Comparison of ENCODE assay signal across 18 cellular contexts in genomic region chr2:38791747-38792146, GRCh38. TPM values are rescaled to one million over a fixed set of nuclear protein-coding genes. Genes with fewer than 3 reads are reported as not detected.
DNase-seq lines count a peak whose midpoint lies in the region; ATAC-seq, FAIRE-seq and TF ChIP-seq lines count a peak whose summit lies in the region.
"Had no signal": no experiment of that assay in that cellular context is flagged by ENCODE, and none has a peak within 500 bp of the region (broad histone marks: within the 10 kb centered on the region; RNA-seq: fewer than 3 reads in every experiment).

No MANE protein-coding gene starts in this region.

- WGBS in K562 (ENCODE audit: insufficient coverage, low coverage, missing lambda C conversion rate): no CpG with 5 or more reads among the region's 1 CpG

- BruUV-seq in K562 (replicated peaks; lab: Mats Ljungman, UMichigan): no TSS peak

- no peak overlapping the region for H3K4me3 ChIP-seq in OCI-LY3 (ENCODE audit: low read length)
- H3K4me3 ChIP-seq in K562: no peak overlapping the region
- H3K4me3 ChIP-seq in CD8-positive, alpha-beta T cell (ENCODE audit: low read depth, low read length): no peak overlapping the region
- H3K4me3 ChIP-seq: GM23248 had no signal

- no peaks in the 10 kb centered on the region for H3K4me1 Mint-ChIP-seq in CD8-positive, alpha-beta T cell (ENCODE audit: low read depth)
- H3K4me1 Mint-ChIP-seq in activated T-helper 1 cell treated with anti-CD3 and anti-CD28 coated beads, Interleukin-12 subunit alpha, Interleukin-12 subunit beta, Interleukin-2, Interleukin-4 antibody, amounts not matched to agents 30 ng/mL and 10 ng/mL and 1 ng/mL, durations not matched to agents 14 hours and 24 hours and 36 hours (ENCODE audit: low read depth): no peaks in the 10 kb centered on the region
- H3K4me1 Mint-ChIP-seq: IgD-negative memory B cell had no signal

- intact Hi-C loops in K562 (cut with micrococcal nuclease): no loop called here
- intact Hi-C loops in CD8-positive, alpha-beta T cell (cut with DNase I, micrococcal nuclease): no loop called here
- intact Hi-C loops in activated T-helper 1 cell treated with anti-CD3 and anti-CD28 coated beads, Interleukin-12 subunit alpha, Interleukin-12 subunit beta, Interleukin-2, Interleukin-4 antibody, amounts not matched to agents 30 ng/mL and 10 ng/mL and 1 ng/mL, durations not matched to agents 14 hours and 24 hours and 36 hours (cut with micrococcal nuclease): no loop called here

- peaks cover 2% of the 10 kb centered on the region for H3K36me3 Mint-ChIP-seq in CD8-positive, alpha-beta T cell
- no peaks in the 10 kb centered on the region for H3K36me3 Mint-ChIP-seq in activated T-helper 1 cell treated with anti-CD3 and anti-CD28 coated beads, Interleukin-12 subunit alpha, Interleukin-12 subunit beta, Interleukin-2, Interleukin-4 antibody, amounts not matched to agents 30 ng/mL and 10 ng/mL and 1 ng/mL, durations not matched to agents 14 hours and 24 hours and 36 hours (ENCODE audit: low read depth)
- H3K36me3 Mint-ChIP-seq: IgD-negative memory B cell had no signal

- no peak for TF ChIP-seq CTCF in OCI-LY3 (IDR thresholded peaks at IDR 0.05; ENCODE audit: low read depth, low read length)
- TF ChIP-seq CTCF in K562 (IDR thresholded peaks at IDR 0.05 in 2 of 3, conservative IDR thresholded peaks at IDR 0.05 in 1 of 3; ENCODE audit: insufficient read depth in 2 of 3, low read depth in 1 of 3, low read length in 3 of 3): no peak
- no peak for TF ChIP-seq CTCF in CD8-positive, alpha-beta T cell (IDR thresholded peaks at IDR 0.05)

- no peaks in the 10 kb centered on the region for H3K27me3 ChIP-seq in OCI-LY3 (ENCODE audit: low read depth, low read length)
- H3K27me3 ChIP-seq in K562 (ENCODE audit: control insufficient read depth in 2 of 2, insufficient read depth in 2 of 2, low read length in 2 of 2): no peaks in the 10 kb centered on the region
- H3K27me3 ChIP-seq in CD8-positive, alpha-beta T cell (ENCODE audit: insufficient read depth, low read length): no peaks in the 10 kb centered on the region

- no peak for TF ChIP-seq RAD21 in K562 (CRISPR knock-in tag; conservative IDR thresholded peaks at IDR 0.05 in 1 of 2, IDR thresholded peaks at IDR 0.05 in 1 of 2)

- H3K4me1 ChIP-seq in OCI-LY3 (ENCODE audit: low read length): peaks cover 7% of the 10 kb centered on the region
- H3K4me1 ChIP-seq in K562 (replicated peaks in 1 of 2; ENCODE audit: control insufficient read depth in 2 of 2, insufficient read depth in 2 of 2, low read length in 2 of 2): no peaks in the 10 kb centered on the region
- no peaks in the 10 kb centered on the region for H3K4me1 ChIP-seq in CD8-positive, alpha-beta T cell (ENCODE audit: insufficient read depth, low read length)

- H3K9me3 Mint-ChIP-seq in CD8-positive, alpha-beta T cell: no peaks in the 10 kb centered on the region
- no peaks in the 10 kb centered on the region for H3K9me3 Mint-ChIP-seq in activated T-helper 1 cell treated with anti-CD3 and anti-CD28 coated beads, Interleukin-12 subunit alpha, Interleukin-12 subunit beta, Interleukin-2, Interleukin-4 antibody, amounts not matched to agents 30 ng/mL and 10 ng/mL and 1 ng/mL, durations not matched to agents 14 hours and 24 hours and 36 hours
- H3K9me3 Mint-ChIP-seq: IgD-negative memory B cell had no signal

- H3K9me3 ChIP-seq in OCI-LY3 (ENCODE audit: insufficient read depth, low read length) (no peaks in the 10 kb centered on the region), K562 (replicated peaks; ENCODE audit: control insufficient read depth, insufficient read depth, low read depth, low read length) (no peaks in the 10 kb centered on the region)
- H3K9me3 ChIP-seq in CD8-positive, alpha-beta T cell (ENCODE audit: low read length): no peaks in the 10 kb centered on the region

- POLR2A ChIA-PET in K562 (lab: Yijun Ruan, JAX): interaction anchor here (1.2 to 2.0 kb wide), 2 partner anchors 16 to 41 kb away, joined by 4 to 8 read pairs; partner anchors contain the start of gene SRSF7
- POLR2A ChIA-PET in CD8-positive, alpha-beta T cell (lab: Charles Lee): no interaction called here

- no peaks in the 10 kb centered on the region for H3K27me3 Mint-ChIP-seq in CD8-positive, alpha-beta T cell (ENCODE audit: low read depth)
- H3K27me3 Mint-ChIP-seq in activated T-helper 1 cell treated with anti-CD3 and anti-CD28 coated beads, Interleukin-12 subunit alpha, Interleukin-12 subunit beta, Interleukin-2, Interleukin-4 antibody, amounts not matched to agents 30 ng/mL and 10 ng/mL and 1 ng/mL, durations not matched to agents 14 hours and 24 hours and 36 hours (ENCODE audit: insufficient read depth): no peaks in the 10 kb centered on the region
- H3K27me3 Mint-ChIP-seq: IgD-negative memory B cell had no signal

- H3K27ac ChIP-seq in OCI-LY3 (ENCODE audit: low read length) (no peak overlapping the region), K562 (ENCODE audit: extremely low read depth, low read depth, low read length) (no peak overlapping the region)
- no peak overlapping the region for H3K27ac ChIP-seq in CD8-positive, alpha-beta T cell (ENCODE audit: low read depth, low read length)
- H3K27ac ChIP-seq: 22Rv1, GM23248, RWPE1 had no signal

- H3K9ac ChIP-seq in OCI-LY3 (ENCODE audit: low read length): no peak overlapping the region
- no peak overlapping the region for H3K9ac ChIP-seq in K562 (ENCODE audit: insufficient read depth in 1 of 2, low read depth in 2 of 2, low read length in 2 of 2)
- H3K9ac ChIP-seq: GM23248 had no signal

- CTCF ChIA-PET in K562 (lab: Yijun Ruan, JAX; ENCODE audit: low intra/inter-chr PET ratio): no interaction called here
- CTCF ChIA-PET in CD8-positive, alpha-beta T cell (lab: Charles Lee): no interaction called here

- H3K27ac Mint-ChIP-seq in CD8-positive, alpha-beta T cell: no peak overlapping the region
- no peak overlapping the region for H3K27ac Mint-ChIP-seq in activated T-helper 1 cell treated with anti-CD3 and anti-CD28 coated beads, Interleukin-12 subunit alpha, Interleukin-12 subunit beta, Interleukin-2, Interleukin-4 antibody, amounts not matched to agents 30 ng/mL and 10 ng/mL and 1 ng/mL, durations not matched to agents 14 hours and 24 hours and 36 hours

- H2AFZ ChIP-seq in OCI-LY3 (ENCODE audit: low read depth, low read length) (no peak overlapping the region), K562 (ENCODE audit: low read depth, low read length) (no peak overlapping the region)
- H2AFZ ChIP-seq: GM23248 had no signal

- no peak for TF ChIP-seq EP300 in K562 (IDR thresholded peaks at IDR 0.05; ENCODE audit: low read length)

- H3K4me2 ChIP-seq in OCI-LY3 (ENCODE audit: low read length) (peak overlapping the region; percentile 13; the same call in 1 of the 2 replicates), K562 (ENCODE audit: insufficient read depth, low read length) (no peak overlapping the region)

- H3K4me3 Mint-ChIP-seq in CD8-positive, alpha-beta T cell: no peak overlapping the region
- no peak overlapping the region for H3K4me3 Mint-ChIP-seq in activated T-helper 1 cell treated with anti-CD3 and anti-CD28 coated beads, Interleukin-12 subunit alpha, Interleukin-12 subunit beta, Interleukin-2, Interleukin-4 antibody, amounts not matched to agents 30 ng/mL and 10 ng/mL and 1 ng/mL, durations not matched to agents 14 hours and 24 hours and 36 hours
- H3K4me3 Mint-ChIP-seq: IgD-negative memory B cell had no signal

- ATAC-seq in K562 (no peak), HG02610 (IDR thresholded peaks at IDR 0.05; ENCODE audit: unreplicated experiment) (no peak)
- ATAC-seq in CD8-positive, alpha-beta T cell: no peak

- H3K9me1 ChIP-seq in K562 (ENCODE audit: control insufficient read depth, insufficient read depth, low read length): no peaks in the 10 kb centered on the region

- H4K20me1 ChIP-seq in OCI-LY3 (ENCODE audit: insufficient read depth, low read length) (no peaks in the 10 kb centered on the region), K562 (replicated peaks; ENCODE audit: control insufficient read depth, insufficient read depth, low read length) (no peaks in the 10 kb centered on the region)

- H3K79me2 ChIP-seq in OCI-LY3 (ENCODE audit: low read length): no peaks in the 10 kb centered on the region
- no peaks in the 10 kb centered on the region for H3K79me2 ChIP-seq in K562 (ENCODE audit: control insufficient read depth, insufficient read depth, low read length)

- peak; percentile 23 for DNase-seq in SIG-M5 treated with dmso at 0.1 percent for 504 hours (lab: John Stamatoyannopoulos, UW; ENCODE audit: unreplicated experiment)
- DNase-seq in SIG-M5 (lab: John Stamatoyannopoulos, UW): no peak
- no peak for DNase-seq in K562 (ENCODE audit: extremely low read depth in 1 of 4, low spot score in 3 of 4)
- no peak for DNase-seq in CD8-positive, alpha-beta T cell
- no peak for DNase-seq in stimulated activated CD4-positive, alpha-beta T cell treated with anti-CD3 and anti-CD28 coated beads, Interleukin-2, amount 100 ng/mL, for 24 hours
- DNase-seq in activated T-helper 1 cell treated with anti-CD3 and anti-CD28 coated beads, Interleukin-12 subunit alpha, Interleukin-12 subunit beta, Interleukin-2, Interleukin-4 antibody, amounts not matched to agents 30 ng/mL and 10 ng/mL and 1 ng/mL, durations not matched to agents 14 hours and 24 hours and 36 hours (ENCODE audit: low spot score): no peak
- DNase-seq: Calu3, DMS79, GM23248, NCI-H1105, NCI-H187, NCI-H82, T-helper 1 cell had no signal

- peak; percentile 19 for FAIRE-seq in K562 (lab: Jason Lieb, UNC)

- H3K36me3 ChIP-seq in OCI-LY3 (replicated peaks; ENCODE audit: low read depth, low read length) (no peaks in the 10 kb centered on the region), K562 (ENCODE audit: control insufficient read depth, insufficient read depth, low read length) (no peaks in the 10 kb centered on the region)
- H3K36me3 ChIP-seq in CD8-positive, alpha-beta T cell (ENCODE audit: insufficient read depth, low read length): no peaks in the 10 kb centered on the region

- TF ChIP-seq POLR2A in K562 (conservative IDR thresholded peaks at IDR 0.05): no peak

- in situ Hi-C loops in K562 (cut with MboI): no loop called here

RNA-seq across cellular contexts. Expression of gene GEMIN6, which starts 13.7 kb away (rescaled TPM):
- total RNA-seq in K562 (2011; cell fraction: chromatin; rRNA removed; ENCODE audit: low replicate concordance): 5.5 and 7.4 TPM in 2 replicates
- total RNA-seq in K562 (2011; cell fraction: nucleolus; rRNA removed): 3.2 TPM in 2 replicates
- 4.1 and 8.1 TPM in 2 replicates for total RNA-seq in K562 (2011; cell fraction: nucleoplasm; rRNA removed)
- total RNA-seq in K562 (2014; rRNA removed) (12.3 and 18.3 TPM in 2 replicates), K562 (2014; rRNA removed; fragmentation: Illumina TruSeq; extraction: Trizol) (31.6 and 32.4 TPM in 2 replicates), K562 (2015; rRNA removed; fragmentation: Illumina TruSeq; extraction: Trizol) (20.3 and 21.8 TPM in 2 replicates), K562 (2021) (15.9 and 19.3 TPM in 2 replicates)
- polyA plus RNA-seq in K562 (2011; rRNA removed) (18.0 and 28.4 TPM in 2 replicates), K562 (2014; fragmentation: Illumina TruSeq; extraction: Trizol) (12.0 and 12.5 TPM in 2 replicates), K562 (2014; fragmentation: Nextera tagmentation; extraction: Ambion mirVana) (10 to 100 TPM; 48.5 to 58.6 TPM), K562 (2014; rRNA removed) (14.5 and 17.4 TPM in 2 replicates)
- 6.1 and 10.2 TPM in 2 replicates for polyA plus RNA-seq in K562 (2011; cell fraction: cytosol; rRNA removed)
- 3.8 and 6.4 TPM in 2 replicates for polyA plus RNA-seq in K562 (2011; cell fraction: nucleus; rRNA removed)
- 6.1 and 13.3 TPM in 2 replicates for polyA plus RNA-seq in K562 (2012)
- 9.7 and 11.4 TPM in 2 replicates for polyA minus RNA-seq in K562 (2011; rRNA and poly(A)+ RNA removed)
- polyA minus RNA-seq in K562 (2011; cell fraction: cytosol; rRNA and poly(A)+ RNA removed): 4.4 and 6.8 TPM in 2 replicates
- 0.81 and 2.4 TPM in 2 replicates for polyA minus RNA-seq in K562 (2011; cell fraction: nucleus; rRNA and poly(A)+ RNA removed)
- 1 to 10 TPM; 2.3 TPM for total RNA-seq in CD8-positive, alpha-beta T cell
- 34.9 and 36.0 TPM in 2 replicates for total RNA-seq in activated T-helper 1 cell treated with anti-CD3 and anti-CD28 coated beads, Interleukin-12 subunit alpha, Interleukin-12 subunit beta, Interleukin-2, Interleukin-4 antibody, amounts not matched to agents 30 ng/mL and 10 ng/mL and 1 ng/mL, durations not matched to agents 14 hours and 24 hours and 36 hours

RNA-seq across cellular contexts. Expression of gene SRSF7, which starts 40.6 kb away (rescaled TPM):
- 208 and 463 TPM in 2 replicates for total RNA-seq in K562 (2011; cell fraction: chromatin; rRNA removed; ENCODE audit: low replicate concordance)
- total RNA-seq in K562 (2011; cell fraction: nucleolus; rRNA removed): 149 and 153 TPM in 2 replicates
- 214 TPM in 2 replicates for total RNA-seq in K562 (2011; cell fraction: nucleoplasm; rRNA removed)
- total RNA-seq in K562 (2014; rRNA removed) (219 and 241 TPM in 2 replicates), K562 (2014; rRNA removed; fragmentation: Illumina TruSeq; extraction: Trizol) (336 and 371 TPM in 2 replicates), K562 (2015; rRNA removed; fragmentation: Illumina TruSeq; extraction: Trizol) (393 and 420 TPM in 2 replicates), K562 (2021) (293 and 315 TPM in 2 replicates)
- polyA plus RNA-seq in K562 (2011; rRNA removed) (519 and 726 TPM in 2 replicates), K562 (2014; fragmentation: Illumina TruSeq; extraction: Trizol) (316 and 323 TPM in 2 replicates), K562 (2014; fragmentation: Nextera tagmentation; extraction: Ambion mirVana) (100 to 1,000 TPM; 696 to 706 TPM), K562 (2014; rRNA removed) (375 and 380 TPM in 2 replicates)
- polyA plus RNA-seq in K562 (2011; cell fraction: cytosol; rRNA removed): 154 and 268 TPM in 2 replicates
- 495 and 660 TPM in 2 replicates for polyA plus RNA-seq in K562 (2011; cell fraction: nucleus; rRNA removed)
- 248 and 386 TPM in 2 replicates for polyA plus RNA-seq in K562 (2012)
- 547 and 760 TPM in 2 replicates for polyA minus RNA-seq in K562 (2011; rRNA and poly(A)+ RNA removed)
- polyA minus RNA-seq in K562 (2011; cell fraction: cytosol; rRNA and poly(A)+ RNA removed): 130 and 176 TPM in 2 replicates
- polyA minus RNA-seq in K562 (2011; cell fraction: nucleus; rRNA and poly(A)+ RNA removed): 174 and 299 TPM in 2 replicates
- 100 to 1,000 TPM; 607 to 608 TPM for total RNA-seq in CD8-positive, alpha-beta T cell
- total RNA-seq in activated T-helper 1 cell treated with anti-CD3 and anti-CD28 coated beads, Interleukin-12 subunit alpha, Interleukin-12 subunit beta, Interleukin-2, Interleukin-4 antibody, amounts not matched to agents 30 ng/mL and 10 ng/mL and 1 ng/mL, durations not matched to agents 14 hours and 24 hours and 36 hours: 417 and 422 TPM in 2 replicates
